11 cellular contexts compared by ENCODE assay signal in genomic region chr4:165612936-165613335, GRCh38.
DNase-seq lines count a peak whose midpoint lies in the region; ATAC-seq lines count a peak whose summit lies in the region.
"Had no signal": no experiment of that assay in that cellular context is flagged by ENCODE, and none has a peak within 500 bp of the region (broad histone marks: within the 10 kb centered on the region; RNA-seq: fewer than 3 reads in every experiment).

No MANE protein-coding gene starts in this region.

- ATAC-seq in GM18498 (IDR thresholded peaks at IDR 0.05; ENCODE audit: unreplicated experiment) = peak; percentile 95
- peak; percentile 89 for ATAC-seq in GM19351 (IDR thresholded peaks at IDR 0.05; ENCODE audit: unreplicated experiment)
- peak; percentile 92 for ATAC-seq in HG02840 (IDR thresholded peaks at IDR 0.05; ENCODE audit: low FRiP score, unreplicated experiment)
- ATAC-seq in HG03571 (IDR thresholded peaks at IDR 0.05; ENCODE audit: unreplicated experiment) = peak; percentile 70
- ATAC-seq: right lobe of liver had no signal

- DNase-seq in OCI-M2 (lab: John Stamatoyannopoulos, UW; ENCODE audit: unreplicated experiment) (no peak), NCI-H526 (lab: John Stamatoyannopoulos, UW) (no peak), NCI-H1092 treated with DMSO at 0.1 percent for 48 hours (lab: John Stamatoyannopoulos, UW) (no peak)
- DNase-seq in stimulated activated naive CD4-positive, alpha-beta T cell (lab: John Stamatoyannopoulos, UW) = no peak
- DNase-seq: activated CD4-positive, alpha-beta T cell treated with anti-CD3 and anti-CD28 coated beads for 4 hours; mammary epithelial cell; right lobe of liver had no signal
